In the genomic region with DNA sequence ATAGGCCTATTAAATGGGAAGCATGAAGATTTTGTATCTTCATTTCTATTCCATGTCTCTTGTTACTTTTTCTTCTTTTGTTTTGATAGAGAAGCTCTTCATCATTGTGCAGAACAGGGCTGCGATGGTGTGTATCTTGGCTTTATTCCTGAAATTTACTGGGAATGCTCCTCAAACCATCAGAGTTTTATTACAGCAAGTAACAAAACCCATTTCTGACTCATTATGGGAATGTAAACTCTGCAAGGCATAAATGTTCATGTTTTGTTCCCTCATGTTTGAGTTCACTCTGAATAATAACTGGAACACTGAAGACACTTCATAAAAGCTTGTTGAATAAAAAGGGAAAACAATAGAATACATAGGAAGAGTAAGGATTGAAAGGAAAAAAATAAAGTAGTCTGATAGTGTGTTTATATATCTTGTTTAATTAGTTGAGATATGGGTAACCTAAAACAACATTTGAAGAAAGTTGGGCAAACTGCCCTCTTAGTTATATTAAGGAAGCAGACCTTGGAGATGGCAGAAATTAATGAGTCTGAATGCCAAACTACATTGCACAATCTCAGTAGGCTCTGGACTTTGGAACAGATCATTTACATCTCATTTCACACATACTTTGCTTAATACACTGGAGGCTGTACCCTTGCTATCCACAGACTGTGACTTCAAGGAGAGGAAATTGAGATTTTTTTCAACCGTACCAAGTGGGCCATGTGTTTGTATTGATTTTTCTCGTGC, we compare ENCODE assay signal across 16 cellular contexts.
DNase-seq lines count a peak whose midpoint lies in the region; ATAC-seq and TF ChIP-seq lines count a peak whose summit lies in the region.
"Had no signal": no experiment of that assay in that cellular context is flagged by ENCODE, and none has a peak within 500 bp of the region (broad histone marks: within the 10 kb centered on the region; RNA-seq: fewer than 3 reads in every experiment).

No MANE protein-coding gene starts in this region.

- TF ChIP-seq CTCF in cardiac fibroblast (IDR thresholded peaks at IDR 0.05; ENCODE audit: low read depth, low read length) (no peak), kidney epithelial cell (IDR thresholded peaks at IDR 0.05; ENCODE audit: insufficient read depth, low read length, poor library complexity, severe bottlenecking) (no peak), sigmoid colon (IDR thresholded peaks at IDR 0.05) (no peak)

- H3K9me3 ChIP-seq in sigmoid colon, result no peaks in the 10 kb centered on the region
- H3K9me3 ChIP-seq: tibial nerve had no signal

- H3K4me3 ChIP-seq in cardiac fibroblast (replicated peaks in 1 of 2; ENCODE audit: low read depth in 2 of 2, low read length in 2 of 2) (no peak overlapping the region), kidney epithelial cell (ENCODE audit: low read depth, low read length) (no peak overlapping the region), sigmoid colon (no peak overlapping the region)
- H3K4me3 ChIP-seq: neural progenitor cell, tibial nerve had no signal

- H3K4me1 ChIP-seq in sigmoid colon, result peaks cover 0 to 35% (median 29%) of the 10 kb centered on the region in 4 donors
- H3K4me1 ChIP-seq: neural progenitor cell had no signal

- peak in 3 of 4 donors; percentile 20 to 46 (median 40) for TF ChIP-seq EP300 in sigmoid colon (IDR thresholded peaks at IDR 0.05)

- intact Hi-C loops in sigmoid colon (cut with DNase I) (loop anchor here (5.0 kb wide), 1 partner anchor 75 kb away; no protein-coding TSS in a partner anchor), head of caudate nucleus (cut with DNase I) (no loop called here)

- peak overlapping the region in 3 of 4 donors; percentile 47 to 65 (median 54) for H3K27ac ChIP-seq in sigmoid colon
- H3K27ac ChIP-seq: KMS-11, neural progenitor cell, tibial nerve had no signal

- TF ChIP-seq POLR2A in sigmoid colon (IDR thresholded peaks at IDR 0.05), result no peak

- H3K36me3 ChIP-seq in kidney epithelial cell (ENCODE audit: control insufficient read depth, insufficient read depth, low read length) (no peaks in the 10 kb centered on the region), sigmoid colon (no peaks in the 10 kb centered on the region)
- H3K36me3 ChIP-seq: neural progenitor cell, tibial nerve had no signal

- peak; percentile 85 for DNase-seq in NCI-H69 (lab: John Stamatoyannopoulos, UW)
- DNase-seq in cardiac fibroblast (ENCODE audit: low read depth in 2 of 2), result peak; percentile 43 to 76
- DNase-seq in kidney epithelial cell (ENCODE audit: low read depth), result peak; percentile 50
- DNase-seq in sigmoid colon, result no peak
- DNase-seq in activated CD4-positive, alpha-beta T cell treated with anti-CD3 and anti-CD28 coated beads for 4 hours, result no peak
- DNase-seq in central memory CD4-positive, alpha-beta T cell, result no peak
- DNase-seq in head of caudate nucleus, result no peak
- DNase-seq: activated CD4-positive, alpha-beta T cell treated with anti-CD3 and anti-CD28 coated beads for 1 hour; anterior cingulate cortex; immature natural killer cell; NCI-H187; stimulated activated CD4-positive, alpha-beta T cell treated with anti-CD3 and anti-CD28 coated beads, Interleukin-15, amount 100 ng/mL, for 24 hours had no signal

- 25 to 59% methylated on average over 3 of the region's 3 CpGs for WGBS in sigmoid colon, 2 donors

- no peak for ATAC-seq in HG02623 (IDR thresholded peaks at IDR 0.05; ENCODE audit: unreplicated experiment)

- H3K27me3 ChIP-seq in kidney epithelial cell (ENCODE audit: control insufficient read depth, insufficient read depth, low read length) (no peaks in the 10 kb centered on the region), sigmoid colon (no peaks in the 10 kb centered on the region)
- H3K27me3 ChIP-seq: neural progenitor cell, tibial nerve had no signal

Comparison
In these comparisons a context has a peak if more than half of its experiments do, and no peak if none do; other contexts are left out.
1. DNase-seq: peak in NCI-H69 (single experiment), cardiac fibroblast (2 of 2) and kidney epithelial cell (single experiment); none in sigmoid colon (single experiment), activated CD4-positive, alpha-beta T cell treated with anti-CD3 and anti-CD28 coated beads for 4 hours (0 of 2), central memory CD4-positive, alpha-beta T cell (single experiment) and head of caudate nucleus (0 of 42).